ENCODE assay signal across 25 cellular contexts in genomic region chr2:236916181-236916580, GRCh38.
DNase-seq lines count a peak whose midpoint lies in the region; ATAC-seq lines count a peak whose summit lies in the region.
"Had no signal": no experiment of that assay in that cellular context is flagged by ENCODE, and none has a peak within 500 bp of the region (broad histone marks: within the 10 kb centered on the region; RNA-seq: fewer than 3 reads in every experiment).

No MANE protein-coding gene starts in this region.

- no peak for ATAC-seq in HG03045 (IDR thresholded peaks at IDR 0.05; ENCODE audit: unreplicated experiment)
- ATAC-seq: activated CD8-positive, alpha-beta memory T cell treated with anti-CD3 and anti-CD28 coated beads, Interleukin-2, amount 10 ng/mL, durations not matched to agents 7 days and 5 days; activated T-cell treated with anti-CD3 and anti-CD28 coated beads, Interleukin-2, amount 50 U/mL, for 72 hours; naive thymus-derived CD8-positive, alpha-beta T cell; Panc1; WTC11 had no signal

- DNase-seq in Ammon's horn (ENCODE audit: low spot score) = peak; percentile 33
- peak; percentile 32 for DNase-seq in DMS153 treated with DMSO at 0.1 percent for 48 hours (lab: John Stamatoyannopoulos, UW; ENCODE audit: unreplicated experiment)
- peak; percentile 75 for DNase-seq in NCI-H774 (lab: John Stamatoyannopoulos, UW)
- DNase-seq in medulla oblongata (ENCODE audit: extremely low spot score) = peak; percentile 66
- no peak for DNase-seq in activated gamma-delta T cell (lab: John Stamatoyannopoulos, UW)
- DNase-seq in activated naive CD4-positive, alpha-beta T cell treated with Interleukin-2 at 50 U/mL for 16 hours = no peak
- no peak for DNase-seq in cerebellum (ENCODE audit: low spot score)
- DNase-seq: activated CD4-positive, alpha-beta T cell treated with anti-CD3 and anti-CD28 coated beads, Interleukin-2, amount 10 ng/mL, durations not matched to agents 7 days and 5 days; activated CD8-positive, alpha-beta memory T cell treated with anti-CD3 and anti-CD28 coated beads, Interleukin-2, amount 10 ng/mL, durations not matched to agents 7 days and 5 days; activated naive CD4-positive, alpha-beta T cell treated with anti-CD3 and anti-CD28 coated beads for 36 hours; activated T-cell treated with anti-CD3 and anti-CD28 coated beads, Interleukin-2, amount 50 U/mL, for 72 hours; brain microvascular endothelial cell; effector CD4-positive, alpha-beta T cell; kidney; naive thymus-derived CD8-positive, alpha-beta T cell; NCI-H1105 treated with DMSO at 0.1 percent for 48 hours; NCI-H2081; NCI-H345; SIG-M5; stimulated activated CD8-positive, alpha-beta memory T cell treated with anti-CD3 and anti-CD28 coated beads, Interleukin-4, amount 100 ng/mL, for 48 hours; T-helper 9 cell; trophoblast cell had no signal

Comparison
In these comparisons a context has a peak if more than half of its experiments do, and no peak if none do; other contexts are left out.
1. DNase-seq: peak in Ammon's horn (single experiment), DMS153 treated with DMSO at 0.1 percent for 48 hours (single experiment), NCI-H774 (single experiment) and medulla oblongata (single experiment); none in activated gamma-delta T cell (single experiment), activated naive CD4-positive, alpha-beta T cell treated with Interleukin-2 at 50 U/mL for 16 hours (single experiment) and cerebellum (single experiment).